In genomic region chr5:123755587-123756324, GRCh38 we compare ENCODE assay signal across 16 cellular contexts.
DNase-seq lines count a peak whose midpoint lies in the region; ATAC-seq and TF ChIP-seq lines count a peak whose summit lies in the region.
"Had no signal": no experiment of that assay in that cellular context is flagged by ENCODE, and none has a peak within 500 bp of the region (broad histone marks: within the 10 kb centered on the region; RNA-seq: fewer than 3 reads in every experiment).

No MANE protein-coding gene starts in this region.

- H3K4me3 Mint-ChIP-seq in neural crest cell: peak overlapping the region; percentile 77
- no peak overlapping the region for H3K4me3 Mint-ChIP-seq in stimulated activated naive B cell treated with anti-CD40 and anti-IgM and Interleukin-4, amounts not matched to agents 10 μg/mL and 1 μg/mL and 100 μg/mL, for 72 hours
- H3K4me3 Mint-ChIP-seq: activated T-helper 1 cell treated with anti-CD3 and anti-CD28 coated beads, Interleukin-12 subunit alpha, Interleukin-12 subunit beta, Interleukin-2, Interleukin-4 antibody, amounts not matched to agents 30 ng/mL and 10 ng/mL and 1 ng/mL, durations not matched to agents 14 hours and 24 hours and 36 hours; CD14-positive monocyte; naive thymus-derived CD8-positive, alpha-beta T cell; stimulated activated naive CD8-positive, alpha-beta T cell treated with anti-CD3 and anti-CD28 coated beads, Interleukin-15, Interleukin-2, amounts not matched to agents 100 ng/mL and 50 ng/mL, for 24 hours had no signal

- H3K27ac Mint-ChIP-seq in neural crest cell (ENCODE audit: unreplicated experiment): peak overlapping the region; percentile 97
- H3K27ac Mint-ChIP-seq in stimulated activated naive B cell treated with anti-CD40 and anti-IgM and Interleukin-4, amounts not matched to agents 10 μg/mL and 1 μg/mL and 100 μg/mL, for 72 hours: no peak overlapping the region
- H3K27ac Mint-ChIP-seq: activated T-helper 1 cell treated with anti-CD3 and anti-CD28 coated beads, Interleukin-12 subunit alpha, Interleukin-12 subunit beta, Interleukin-2, Interleukin-4 antibody, amounts not matched to agents 30 ng/mL and 10 ng/mL and 1 ng/mL, durations not matched to agents 14 hours and 24 hours and 36 hours; CD14-positive monocyte; naive thymus-derived CD8-positive, alpha-beta T cell; stimulated activated naive CD8-positive, alpha-beta T cell treated with anti-CD3 and anti-CD28 coated beads, Interleukin-15, Interleukin-2, amounts not matched to agents 100 ng/mL and 50 ng/mL, for 24 hours had no signal

- H3K9me3 Mint-ChIP-seq in neural crest cell: peaks cover 5% of the 10 kb centered on the region
- H3K9me3 Mint-ChIP-seq in stimulated activated naive B cell treated with anti-CD40 and anti-IgM and Interleukin-4, amounts not matched to agents 10 μg/mL and 1 μg/mL and 100 μg/mL, for 72 hours: peaks cover 4% of the 10 kb centered on the region in 2 donors
- H3K9me3 Mint-ChIP-seq: activated T-helper 1 cell treated with anti-CD3 and anti-CD28 coated beads, Interleukin-12 subunit alpha, Interleukin-12 subunit beta, Interleukin-2, Interleukin-4 antibody, amounts not matched to agents 30 ng/mL and 10 ng/mL and 1 ng/mL, durations not matched to agents 14 hours and 24 hours and 36 hours had no signal

- DNase-seq in AG20443 (ENCODE audit: low spot score) (peak; percentile 36), fibroblast of the aortic adventitia (ENCODE audit: low read depth) (peak; percentile 79), neural crest cell (ENCODE audit: low read depth, low spot score) (no peak), MV-4-11 (lab: John Stamatoyannopoulos, UW) (no peak), NCI-H82 treated with DMSO at 0.1 percent for 48 hours (lab: John Stamatoyannopoulos, UW; ENCODE audit: unreplicated experiment) (no peak)
- DNase-seq in stimulated activated naive B cell treated with anti-CD40 and anti-IgM and Interleukin-4, amounts not matched to agents 10 μg/mL and 1 μg/mL and 100 μg/mL, for 72 hours: no peak
- DNase-seq: activated CD4-positive, alpha-beta T cell treated with anti-CD3 and anti-CD28 coated beads for 48 hours; cortex of kidney; naive thymus-derived CD8-positive, alpha-beta T cell; NCI-H510A had no signal

- peaks cover 7% of the 10 kb centered on the region for H3K36me3 Mint-ChIP-seq in neural crest cell (ENCODE audit: low read depth)
- H3K36me3 Mint-ChIP-seq in stimulated activated naive B cell treated with anti-CD40 and anti-IgM and Interleukin-4, amounts not matched to agents 10 μg/mL and 1 μg/mL and 100 μg/mL, for 72 hours: no peaks in the 10 kb centered on the region
- H3K36me3 Mint-ChIP-seq: CD14-positive monocyte; naive thymus-derived CD8-positive, alpha-beta T cell had no signal

- ATAC-seq in SK-N-SH treated with all-trans-retinoic acid at 6 μM for 48 hours: peak; percentile 90
- ATAC-seq in stimulated activated naive B cell treated with anti-CD40 and anti-IgM and Interleukin-4, amounts not matched to agents 10 μg/mL and 1 μg/mL and 100 μg/mL, for 72 hours (replicated peaks): no peak
- no peak for ATAC-seq in HG03442 (IDR thresholded peaks at IDR 0.05; ENCODE audit: unreplicated experiment)
- ATAC-seq: HCT116; naive thymus-derived CD8-positive, alpha-beta T cell had no signal

- peaks cover 50% of the 10 kb centered on the region for H3K4me1 Mint-ChIP-seq in neural crest cell
- H3K4me1 Mint-ChIP-seq in stimulated activated naive B cell treated with anti-CD40 and anti-IgM and Interleukin-4, amounts not matched to agents 10 μg/mL and 1 μg/mL and 100 μg/mL, for 72 hours: no peaks in the 10 kb centered on the region
- H3K4me1 Mint-ChIP-seq: CD14-positive monocyte; naive thymus-derived CD8-positive, alpha-beta T cell had no signal

- no peak overlapping the region for H3K4me3 ChIP-seq in fibroblast of the aortic adventitia (ENCODE audit: low read depth, low read length)

- no peak for TF ChIP-seq CTCF in fibroblast of the aortic adventitia (IDR thresholded peaks at IDR 0.05; ENCODE audit: insufficient read depth, low read length)
- no peak for TF ChIP-seq CTCF in neural crest cell (conservative IDR thresholded peaks at IDR 0.05)

- H3K27me3 Mint-ChIP-seq in neural crest cell (ENCODE audit: low read depth): no peaks in the 10 kb centered on the region
- H3K27me3 Mint-ChIP-seq in stimulated activated naive B cell treated with anti-CD40 and anti-IgM and Interleukin-4, amounts not matched to agents 10 μg/mL and 1 μg/mL and 100 μg/mL, for 72 hours: no peaks in the 10 kb centered on the region
- H3K27me3 Mint-ChIP-seq: stimulated activated naive CD8-positive, alpha-beta T cell treated with anti-CD3 and anti-CD28 coated beads, Interleukin-15, Interleukin-2, amounts not matched to agents 100 ng/mL and 50 ng/mL, for 24 hours had no signal

TF ChIP-seq in SK-N-SH treated with all-trans-retinoic acid at 6 μM for 48 hours, 23 proteins besides CTCF, POLR2A, EP300 and RAD21:
- TF ChIP-seq ZNF8 (CRISPR knock-in tag; IDR thresholded peaks at IDR 0.05) (no peak), ISL1 (CRISPR knock-in tag; IDR thresholded peaks at IDR 0.05) (peak; percentile 96), TSHZ2 (CRISPR knock-in tag; IDR thresholded peaks at IDR 0.05) (peak; percentile 43; the same call in 1 of the 2 replicates), CREB5 (CRISPR knock-in tag; IDR thresholded peaks at IDR 0.05; ENCODE audit: low read depth) (peak; percentile 96), CSRNP3 (CRISPR knock-in tag; IDR thresholded peaks at IDR 0.05) (peak; percentile 42; the same call in 1 of the 2 replicates), BACH2 (CRISPR knock-in tag; IDR thresholded peaks at IDR 0.05; ENCODE audit: borderline replicate concordance) (no peak)

Comparison
In these comparisons a context has a peak if more than half of its experiments do, and no peak if none do; other contexts are left out.
1. DNase-seq: peak in AG20443 (single experiment) and fibroblast of the aortic adventitia (single experiment); none in neural crest cell (single experiment), MV-4-11 (single experiment), stimulated activated naive B cell treated with anti-CD40 and anti-IgM and Interleukin-4, amounts not matched to agents 10 μg/mL and 1 μg/mL and 100 μg/mL, for 72 hours (single experiment) and NCI-H82 treated with DMSO at 0.1 percent for 48 hours (single experiment).